In the genomic region with DNA sequence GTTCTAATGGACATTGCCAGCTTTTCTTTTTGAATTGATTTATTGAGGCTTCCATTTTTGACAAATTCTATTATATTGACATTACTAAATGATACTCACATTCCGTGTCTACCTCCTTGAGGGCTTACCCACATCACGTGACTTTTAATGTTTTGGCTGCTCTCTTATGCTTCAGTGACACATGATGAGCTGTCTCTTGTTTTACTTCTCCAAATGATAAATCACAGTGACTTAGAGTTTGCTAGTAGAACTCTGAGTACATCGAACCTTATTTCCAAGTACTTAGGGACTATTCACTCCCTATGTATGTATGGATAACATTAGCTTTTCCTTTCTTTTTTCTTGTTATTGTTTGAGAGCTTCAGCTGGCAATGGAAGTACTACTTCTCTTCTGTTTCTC, we compare ENCODE assay signal across 22 cellular contexts.
DNase-seq lines count a peak whose midpoint lies in the region; ATAC-seq, FAIRE-seq and TF ChIP-seq lines count a peak whose summit lies in the region.
"Had no signal": no experiment of that assay in that cellular context is flagged by ENCODE, and none has a peak within 500 bp of the region (broad histone marks: within the 10 kb centered on the region; RNA-seq: fewer than 3 reads in every experiment).

No MANE protein-coding gene starts in this region.

- CTCF ChIA-PET in K562 (lab: Yijun Ruan, JAX; ENCODE audit: low intra/inter-chr PET ratio): no interaction called here

- no peak overlapping the region for H2BK12ac ChIP-seq in mesenchymal stem cell (ENCODE audit: low read length in 2 of 2)

- H2BK15ac ChIP-seq in mesenchymal stem cell (ENCODE audit: low read depth, poor library complexity, severe bottlenecking): no peak overlapping the region

- H3K4me3 ChIP-seq in K562 (no peak overlapping the region), mesenchymal stem cell (ENCODE audit: insufficient read depth in 1 of 2, low read depth in 1 of 2, low read length in 2 of 2) (no peak overlapping the region), heart right ventricle (no peak overlapping the region), gastrocnemius medialis (no peak overlapping the region)
- H3K4me3 ChIP-seq: gastroesophageal sphincter, left ventricle myocardium inferior, mucosa of descending colon, neural progenitor cell, smooth muscle cell had no signal

- H3K27ac ChIP-seq in K562 (ENCODE audit: extremely low read depth, low read depth, low read length) (no peak overlapping the region), mesenchymal stem cell (ENCODE audit: low read length, poor library complexity, severe bottlenecking) (no peak overlapping the region), heart right ventricle (no peak overlapping the region), gastrocnemius medialis (no peak overlapping the region)
- H3K27ac ChIP-seq: gastroesophageal sphincter, KMS-11, left ventricle myocardium inferior, neural progenitor cell had no signal

- no TSS peak for BruUV-seq in K562 (replicated peaks; lab: Mats Ljungman, UMichigan)

- TF ChIP-seq POLR2A in K562 (conservative IDR thresholded peaks at IDR 0.05) (no peak), gastrocnemius medialis (IDR thresholded peaks at IDR 0.05) (no peak)

- no peaks in the 10 kb centered on the region for H3K79me1 ChIP-seq in mesenchymal stem cell (replicated peaks; ENCODE audit: low read length, poor library complexity, severe bottlenecking)

- no peak overlapping the region for H4K8ac ChIP-seq in mesenchymal stem cell (ENCODE audit: low read length)

- FAIRE-seq in K562 (lab: Jason Lieb, UNC): no peak

- DNase-seq in EL (peak; percentile 81), MV-4-11 (lab: John Stamatoyannopoulos, UW) (peak; percentile 63), K562 (ENCODE audit: extremely low read depth in 1 of 4, low spot score in 3 of 4) (no peak), mesenchymal stem cell (peak; percentile 38), GM13976 (ENCODE audit: low spot score) (no peak), heart right ventricle (no peak), gastrocnemius medialis (no peak), NCI-H1048 (lab: John Stamatoyannopoulos, UW) (no peak)
- DNase-seq: activated CD8-positive, alpha-beta memory T cell treated with anti-CD3 and anti-CD28 coated beads for 24 hours; activated T-cell treated with anti-CD3 and anti-CD28 coated beads, Interleukin-2, amount 50 U/mL, for 72 hours; C1 segment of cervical spinal cord; cortex of kidney; left ventricle myocardium inferior; mucosa of descending colon; NCI-H1417; NCI-H2171 treated with DMSO at 0.1 percent for 48 hours; stimulated activated CD4-positive, alpha-beta T cell treated with anti-CD3 and anti-CD28 coated beads, Interleukin-4, amount 100 ng/mL, for 24 hours had no signal

- no peak for TF ChIP-seq CTCF in K562 (IDR thresholded peaks at IDR 0.05 in 2 of 3, conservative IDR thresholded peaks at IDR 0.05 in 1 of 3; ENCODE audit: insufficient read depth in 2 of 3, low read depth in 1 of 3, low read length in 3 of 3)
- no peak for TF ChIP-seq CTCF in GM13976 (IDR thresholded peaks at IDR 0.05; ENCODE audit: borderline replicate concordance, control extremely low read depth, extremely low read depth, insufficient read depth, missing control alignments)
- TF ChIP-seq CTCF in heart right ventricle (IDR thresholded peaks at IDR 0.05): no peak
- no peak for TF ChIP-seq CTCF in gastrocnemius medialis (IDR thresholded peaks at IDR 0.05 in 4 of 5, conservative IDR thresholded peaks at IDR 0.05 in 1 of 5)

- POLR2A ChIA-PET in K562 (lab: Yijun Ruan, JAX): no interaction called here

- H2BK120ac ChIP-seq in mesenchymal stem cell (ENCODE audit: low read depth, low read length): no peak overlapping the region

- H3K4me2 ChIP-seq in K562 (ENCODE audit: insufficient read depth, low read length) (no peak overlapping the region), mesenchymal stem cell (ENCODE audit: low read length, poor library complexity, severe bottlenecking) (no peak overlapping the region)
- H3K4me2 ChIP-seq: KMS-11, neural progenitor cell, smooth muscle cell had no signal

- H3K79me2 ChIP-seq in K562 (ENCODE audit: control insufficient read depth, insufficient read depth, low read length): no peaks in the 10 kb centered on the region

- in situ Hi-C loops in K562 (cut with MboI): no loop called here
- in situ Hi-C loops in GM13976 (cut with MboI; ENCODE audit: low sequenced_read_pairs, unreplicated experiment): no loop called here
- in situ Hi-C loops in gastrocnemius medialis (cut with MboI; ENCODE audit: low sequenced_read_pairs in 4 of 4): no loop called here

- H3K4ac ChIP-seq in mesenchymal stem cell (ENCODE audit: low read depth in 1 of 2, low read length in 2 of 2): no peak overlapping the region

- ATAC-seq in K562 (no peak), heart right ventricle (no peak), gastrocnemius medialis (no peak)
- ATAC-seq: activated naive CD4-positive, alpha-beta T cell treated with anti-CD3 and anti-CD28 coated beads, Interleukin-2, amount 50 U/mL, for 72 hours; activated T-cell treated with anti-CD3 and anti-CD28 coated beads, Interleukin-2, amount 50 U/mL, for 72 hours; gastroesophageal sphincter; mucosa of descending colon had no signal

- no peak overlapping the region for H2BK5ac ChIP-seq in mesenchymal stem cell (ENCODE audit: low read depth, low read length, poor library complexity, severe bottlenecking)

- no peaks in the 10 kb centered on the region for H3K9me1 ChIP-seq in K562 (ENCODE audit: control insufficient read depth, insufficient read depth, low read length)

- intact Hi-C loops in K562 (cut with micrococcal nuclease): no loop called here
- intact Hi-C loops in heart right ventricle (cut with DNase I): no loop called here
- intact Hi-C loops in gastrocnemius medialis (cut with DNase I; ENCODE audit: low total_unique reads): no loop called here

- 0% methylated on average over 3 of the region's 3 CpGs for WGBS in K562 (ENCODE audit: insufficient coverage, low coverage, missing lambda C conversion rate)
- 43% methylated on average over 2 of the region's 3 CpGs for WGBS in mesenchymal stem cell
- WGBS in heart right ventricle, 2 donors: 71 to 79% methylated on average over 3 of the region's 3 CpGs

- no peaks in the 10 kb centered on the region for H3K27me3 ChIP-seq in K562 (ENCODE audit: control insufficient read depth in 2 of 2, insufficient read depth in 2 of 2, low read length in 2 of 2)
- H3K27me3 ChIP-seq in mesenchymal stem cell (ENCODE audit: control insufficient read depth in 1 of 2, insufficient read depth in 1 of 2, low read length in 2 of 2): no peaks in the 10 kb centered on the region
- no peaks in the 10 kb centered on the region for H3K27me3 ChIP-seq in heart right ventricle
- no peaks in the 10 kb centered on the region for H3K27me3 ChIP-seq in gastrocnemius medialis
- H3K27me3 ChIP-seq: gastroesophageal sphincter, neural progenitor cell had no signal

- no peaks in the 10 kb centered on the region for H3K9me3 ChIP-seq in K562 (replicated peaks; ENCODE audit: control insufficient read depth, insufficient read depth, low read depth, low read length)
- peaks cover under 1% of the 10 kb centered on the region for H3K9me3 ChIP-seq in mesenchymal stem cell (ENCODE audit: control insufficient read depth, low read length)
- H3K9me3 ChIP-seq in heart right ventricle: no peaks in the 10 kb centered on the region
- H3K9me3 ChIP-seq in gastrocnemius medialis: no peaks in the 10 kb centered on the region
- H3K9me3 ChIP-seq: gastroesophageal sphincter, left ventricle myocardium inferior had no signal

- H3K36me3 ChIP-seq in K562 (ENCODE audit: control insufficient read depth, insufficient read depth, low read length) (no peaks in the 10 kb centered on the region), mesenchymal stem cell (ENCODE audit: control insufficient read depth in 1 of 2, insufficient read depth in 2 of 2, low read depth in 1 of 2, low read length in 2 of 2) (no peaks in the 10 kb centered on the region), heart right ventricle (no peaks in the 10 kb centered on the region), gastrocnemius medialis (no peaks in the 10 kb centered on the region)
- H3K36me3 ChIP-seq: gastroesophageal sphincter, left ventricle myocardium inferior, neural progenitor cell had no signal

- H3K18ac ChIP-seq in mesenchymal stem cell (ENCODE audit: low read depth in 1 of 2, low read length in 2 of 2): no peak overlapping the region

- H4K91ac ChIP-seq in mesenchymal stem cell (ENCODE audit: low read length): no peak overlapping the region

- no peak overlapping the region for H3K14ac ChIP-seq in mesenchymal stem cell (ENCODE audit: low read length in 2 of 2)

- no peak overlapping the region for H3K23ac ChIP-seq in mesenchymal stem cell (ENCODE audit: low read length in 2 of 2)

- no peak overlapping the region for H2AK5ac ChIP-seq in mesenchymal stem cell (ENCODE audit: low read length, severe bottlenecking)

- H3K9ac ChIP-seq in K562 (ENCODE audit: insufficient read depth in 1 of 2, low read depth in 2 of 2, low read length in 2 of 2): no peak overlapping the region
- H3K9ac ChIP-seq in mesenchymal stem cell (ENCODE audit: low read length): no peak overlapping the region
- H3K9ac ChIP-seq: KMS-11, neural progenitor cell had no signal

- H2AFZ ChIP-seq in K562 (ENCODE audit: low read depth, low read length) (no peak overlapping the region), mesenchymal stem cell (ENCODE audit: low read depth, low read length) (no peak overlapping the region)
- H2AFZ ChIP-seq: neural progenitor cell had no signal

- no peak for TF ChIP-seq EP300 in K562 (IDR thresholded peaks at IDR 0.05; ENCODE audit: low read length)

- H4K20me1 ChIP-seq in K562 (replicated peaks; ENCODE audit: control insufficient read depth, insufficient read depth, low read length): no peaks in the 10 kb centered on the region

- H3K4me1 ChIP-seq in K562 (replicated peaks in 1 of 2; ENCODE audit: control insufficient read depth in 2 of 2, insufficient read depth in 2 of 2, low read length in 2 of 2): no peaks in the 10 kb centered on the region
- H3K4me1 ChIP-seq in mesenchymal stem cell (ENCODE audit: control insufficient read depth, insufficient read depth, low read depth, low read length): no peaks in the 10 kb centered on the region
- H3K4me1 ChIP-seq in heart right ventricle: peaks cover 0 to 10% (median 0%) of the 10 kb centered on the region in 9 donors
- no peaks in the 10 kb centered on the region for H3K4me1 ChIP-seq in gastrocnemius medialis
- H3K4me1 ChIP-seq: gastroesophageal sphincter, neural progenitor cell had no signal

- no peak for TF ChIP-seq RAD21 in K562 (CRISPR knock-in tag; conservative IDR thresholded peaks at IDR 0.05 in 1 of 2, IDR thresholded peaks at IDR 0.05 in 1 of 2)

Comparison
In these comparisons a context has a peak if more than half of its experiments do, and no peak if none do; other contexts are left out.
1. DNase-seq: peak in EL (single experiment), MV-4-11 (single experiment) and mesenchymal stem cell (single experiment); none in K562 (0 of 4), GM13976 (single experiment), heart right ventricle (0 of 2), gastrocnemius medialis (0 of 2) and NCI-H1048 (single experiment).